13 cellular contexts compared by ENCODE assay signal in genomic region chr7:143015102-143015501, GRCh38. TPM values are rescaled to one million over a fixed set of nuclear protein-coding genes. Genes with fewer than 3 reads are reported as not detected.
DNase-seq lines count a peak whose midpoint lies in the region; ATAC-seq and TF ChIP-seq lines count a peak whose summit lies in the region.
"Had no signal": no experiment of that assay in that cellular context is flagged by ENCODE, and none has a peak within 500 bp of the region (broad histone marks: within the 10 kb centered on the region; RNA-seq: fewer than 3 reads in every experiment).

No MANE protein-coding gene starts in this region.

- ATAC-seq in GM19372 (IDR thresholded peaks at IDR 0.05; ENCODE audit: low read depth, unreplicated experiment) (peak; percentile 93), HG02798 (IDR thresholded peaks at IDR 0.05; ENCODE audit: poor library complexity, unreplicated experiment) (peak; percentile 73), HG03575 (IDR thresholded peaks at IDR 0.05; ENCODE audit: extremely low read depth, insufficient number of reproducible peaks, low FRiP score, unreplicated experiment) (peak; percentile 87), Right ventricle myocardium inferior (no peak)

- H3K27me3 ChIP-seq in ascending aorta (no peaks in the 10 kb centered on the region), right atrium auricular region (no peaks in the 10 kb centered on the region)
- H3K27me3 ChIP-seq: adrenal gland had no signal

- H3K9me3 ChIP-seq in ascending aorta, result no peaks in the 10 kb centered on the region
- no peaks in the 10 kb centered on the region for H3K9me3 ChIP-seq in right atrium auricular region
- H3K9me3 ChIP-seq: adrenal gland, thoracic aorta had no signal

- intact Hi-C loops in Right ventricle myocardium inferior (cut with DNase I), result no loop called here
- intact Hi-C loops in ascending aorta (cut with DNase I), result no loop called here

- H3K27ac ChIP-seq in ascending aorta (no peak overlapping the region), right atrium auricular region (no peak overlapping the region)
- H3K27ac ChIP-seq: thoracic aorta had no signal

- DNase-seq in Right ventricle myocardium inferior (ENCODE audit: missing footprints), result no peak
- DNase-seq in C1 segment of cervical spinal cord (lab: John Stamatoyannopoulos, UW), result no peak
- no peak for DNase-seq in ascending aorta (ENCODE audit: low spot score in 2 of 2)
- DNase-seq in right atrium auricular region (ENCODE audit: low spot score), result no peak
- DNase-seq: activated CD4-positive, alpha-beta memory T cell treated with anti-CD3 and anti-CD28 coated beads, Interleukin-2, amount 10 ng/mL, durations not matched to agents 7 days and 5 days; adrenal gland; EL; NCI-H187 treated with DMSO at 0.1 percent for 48 hours had no signal

- TF ChIP-seq CTCF in ascending aorta (IDR thresholded peaks at IDR 0.05) (no peak), right atrium auricular region (IDR thresholded peaks at IDR 0.05) (no peak)

- H3K36me3 ChIP-seq in ascending aorta (no peaks in the 10 kb centered on the region), right atrium auricular region (no peaks in the 10 kb centered on the region)
- H3K36me3 ChIP-seq: adrenal gland, thoracic aorta had no signal

- no peaks in the 10 kb centered on the region for H3K4me1 ChIP-seq in ascending aorta
- H3K4me1 ChIP-seq in right atrium auricular region, result no peaks in the 10 kb centered on the region
- H3K4me1 ChIP-seq: adrenal gland had no signal

- H3K4me3 ChIP-seq in ascending aorta (no peak overlapping the region), right atrium auricular region (no peak overlapping the region)
- H3K4me3 ChIP-seq: adrenal gland, thoracic aorta had no signal

RNA-seq across cellular contexts. Expression of gene OR9A2, which starts 11.8 kb away (rescaled TPM):
- total RNA-seq in Right ventricle myocardium inferior (not detected), ascending aorta (not detected), right atrium auricular region (not detected)
- total RNA-seq: activated CD4-positive, alpha-beta memory T cell treated with anti-CD3 and anti-CD28 coated beads, Interleukin-2, amount 10 ng/mL, durations not matched to agents 7 days and 5 days; adrenal gland; myocyte; thoracic aorta had no signal

RNA-seq across cellular contexts. Expression of gene OR6V1, which starts 37.0 kb away (rescaled TPM):
- total RNA-seq in Right ventricle myocardium inferior (not detected), ascending aorta (not detected), right atrium auricular region (not detected)
- total RNA-seq: activated CD4-positive, alpha-beta memory T cell treated with anti-CD3 and anti-CD28 coated beads, Interleukin-2, amount 10 ng/mL, durations not matched to agents 7 days and 5 days; adrenal gland; myocyte; thoracic aorta had no signal

RNA-seq across cellular contexts. Expression of gene KEL, which starts 52.9 kb away (rescaled TPM):
- 0.62 TPM for total RNA-seq in Right ventricle myocardium inferior
- not detected for total RNA-seq in ascending aorta
- under 1 TPM in 1 of 2 donors, not detected in 1; 0.12 TPM for total RNA-seq in right atrium auricular region
- total RNA-seq: myocyte, thoracic aorta had no signal
